Comparison of ENCODE assay signal across 8 cellular contexts in genomic region chr18:59696311-59697235, GRCh38. TPM values are rescaled to one million over a fixed set of nuclear protein-coding genes. Genes with fewer than 3 reads are reported as not detected.
A peak's percentile ranks its signal among the peaks of the same experiment; 100 is the strongest.
DNase-seq lines count a peak whose midpoint lies in the region; TF ChIP-seq lines count a peak whose summit lies in the region.

No MANE protein-coding gene starts in this region.

- peak; percentile 13 for DNase-seq in stimulated activated CD4-positive, alpha-beta T cell treated with anti-CD3 and anti-CD28 coated beads, Interleukin-15, amount 100 ng/mL, for 24 hours
- no peak for DNase-seq in stimulated activated CD4-positive, alpha-beta T cell treated with anti-CD3 and anti-CD28 coated beads, Interleukin-4, amount 100 ng/mL, for 1 hour
- DNase-seq in NCI-H2227 treated with DMSO at 0.1 percent for 48 hours (lab: John Stamatoyannopoulos, UW) = peak; percentile 16
- DNase-seq in fibroblast of gingiva (ENCODE audit: low read depth) = peak; percentile 64
- DNase-seq in osteoblast (ENCODE audit: insufficient read length, low spot score, missing footprints) = no peak
- DNase-seq in NK-92 (lab: John Stamatoyannopoulos, UW; ENCODE audit: unreplicated experiment) = no peak
- no peak for DNase-seq in NCI-H2029 treated with DMSO at 0.1 percent for 48 hours (lab: John Stamatoyannopoulos, UW)
- no peak for DNase-seq in NOMO-1 treated with DMSO at 0.1 percent for 48 hours (lab: John Stamatoyannopoulos, UW; ENCODE audit: unreplicated experiment)

- H3K36me3 ChIP-seq in osteoblast (ENCODE audit: insufficient read depth, low read length) = no peaks in the 10 kb centered on the region

- peaks cover 33% of the 10 kb centered on the region for H3K4me1 ChIP-seq in osteoblast (ENCODE audit: insufficient read depth, low read length)

- peak overlapping the region; percentile 77 for H3K27ac ChIP-seq in osteoblast (ENCODE audit: low read depth, low read length)

- H3K4me2 ChIP-seq in osteoblast (ENCODE audit: insufficient read depth, low read length) = peak overlapping the region; percentile 94

- peak overlapping the region; percentile 84 for H2AFZ ChIP-seq in osteoblast (ENCODE audit: low read length)

- no peaks in the 10 kb centered on the region for H3K27me3 ChIP-seq in osteoblast (ENCODE audit: insufficient read depth, low read length)

- H4K20me1 ChIP-seq in osteoblast (ENCODE audit: insufficient read depth, low read length) = no peaks in the 10 kb centered on the region

- no peaks in the 10 kb centered on the region for H3K9me3 ChIP-seq in osteoblast (ENCODE audit: low read depth, low read length)

- H3K79me2 ChIP-seq in osteoblast (ENCODE audit: insufficient read depth, low read length) = peaks cover 68% of the 10 kb centered on the region

- no peak for TF ChIP-seq CTCF in osteoblast (IDR thresholded peaks at IDR 0.05; ENCODE audit: extremely low read depth, low read depth, low read length)

- H3K4me3 ChIP-seq in osteoblast (ENCODE audit: insufficient read depth, low read length) = peak overlapping the region; percentile 85

RNA-seq across cellular contexts. Expression of gene CCBE1, which starts 0.7 kb away (rescaled TPM):
- 51.4 and 53.0 TPM in 2 replicates for total RNA-seq in osteoblast

Comparison
In these comparisons a context has a peak if more than half of its experiments do, and no peak if none do; other contexts are left out.
1. DNase-seq: peak in stimulated activated CD4-positive, alpha-beta T cell treated with anti-CD3 and anti-CD28 coated beads, Interleukin-15, amount 100 ng/mL, for 24 hours (single experiment), NCI-H2227 treated with DMSO at 0.1 percent for 48 hours (single experiment) and fibroblast of gingiva (single experiment); none in stimulated activated CD4-positive, alpha-beta T cell treated with anti-CD3 and anti-CD28 coated beads, Interleukin-4, amount 100 ng/mL, for 1 hour (single experiment), osteoblast (single experiment), NK-92 (single experiment), NCI-H2029 treated with DMSO at 0.1 percent for 48 hours (single experiment) and NOMO-1 treated with DMSO at 0.1 percent for 48 hours (single experiment).